In genomic region chr6:38179794-38180430, GRCh38 we compare ENCODE assay signal across 23 cellular contexts.
DNase-seq lines count a peak whose midpoint lies in the region; ATAC-seq, FAIRE-seq and TF ChIP-seq lines count a peak whose summit lies in the region.
"Had no signal": no experiment of that assay in that cellular context is flagged by ENCODE, and none has a peak within 500 bp of the region (broad histone marks: within the 10 kb centered on the region; RNA-seq: fewer than 3 reads in every experiment).

No MANE protein-coding gene starts in this region.

- H3K36me3 ChIP-seq in right atrium auricular region: no peaks in the 10 kb centered on the region
- no peaks in the 10 kb centered on the region for H3K36me3 ChIP-seq in bronchial epithelial cell (ENCODE audit: control insufficient read depth, insufficient read depth, low read length)
- H3K36me3 ChIP-seq: cardiac muscle cell, MG63, right lobe of liver had no signal

- H3K27ac ChIP-seq in right atrium auricular region: no peak overlapping the region
- H3K27ac ChIP-seq: cardiac muscle cell, lower lobe of right lung, parathyroid adenoma, right lobe of liver had no signal

- FAIRE-seq in bronchial epithelial cell (lab: Jason Lieb, UNC): peak; percentile 64
- FAIRE-seq: endometrium, K562 had no signal

- intact Hi-C loops in cardiac septum (cut with DNase I) (no loop called here), posterior vena cava (cut with DNase I) (no loop called here)

- H3K4me1 ChIP-seq in right atrium auricular region: no peaks in the 10 kb centered on the region
- H3K4me1 ChIP-seq: lower lobe of right lung, parathyroid adenoma had no signal

- DNase-seq in cardiac septum (ENCODE audit: low spot score): peak; percentile 59
- no peak for DNase-seq in right atrium auricular region (ENCODE audit: low spot score)
- no peak for DNase-seq in bronchial epithelial cell (ENCODE audit: low read depth)
- DNase-seq in posterior vena cava (ENCODE audit: low spot score): peak; percentile 60
- no peak for DNase-seq in stimulated activated naive CD8-positive, alpha-beta T cell treated with anti-CD3 and anti-CD28 coated beads, Interleukin-15, Interleukin-2, amounts not matched to agents 100 U/mL and 50 U/mL, for 24 hours
- no peak for DNase-seq in stimulated activated CD4-positive, alpha-beta T cell treated with anti-CD3 and anti-CD28 coated beads, Interleukin-1b, Interleukin-23, amount 100 ng/mL, for 48 hours
- DNase-seq: activated B cell treated with CpG ODN at 0.5 μM for 24 hours, glutamatergic neuron, lower lobe of right lung, MG63, mucosa of descending colon, NCI-H2081 treated with DMSO at 0.1 percent for 48 hours, T1000, trophoblast cell had no signal

- H3K4me3 ChIP-seq in right atrium auricular region (no peak overlapping the region), bronchial epithelial cell (ENCODE audit: low read depth, low read length) (no peak overlapping the region)
- H3K4me3 ChIP-seq: cardiac muscle cell, K562, lower lobe of right lung, MG63, mucosa of descending colon, right lobe of liver had no signal

- TF ChIP-seq CTCF in right atrium auricular region (IDR thresholded peaks at IDR 0.05) (no peak), bronchial epithelial cell (IDR thresholded peaks at IDR 0.05; ENCODE audit: insufficient read depth, low read length, severe bottlenecking) (no peak)

- no peak for ATAC-seq in stimulated activated naive CD8-positive, alpha-beta T cell treated with anti-CD3 and anti-CD28 coated beads, Interleukin-15, Interleukin-2, amounts not matched to agents 100 U/mL and 50 U/mL, for 24 hours
- ATAC-seq in GM18505 (IDR thresholded peaks at IDR 0.05; ENCODE audit: unreplicated experiment): no peak
- no peak for ATAC-seq in GM21619 (IDR thresholded peaks at IDR 0.05; ENCODE audit: unreplicated experiment)
- ATAC-seq: K562; mucosa of descending colon; right lobe of liver; Right ventricle myocardium inferior; stimulated activated naive CD8-positive, alpha-beta T cell treated with anti-CD3 and anti-CD28 coated beads, Interleukin-15, amount 100 ng/mL, for 72 hours had no signal

- H3K27me3 ChIP-seq in right atrium auricular region: no peaks in the 10 kb centered on the region
- no peaks in the 10 kb centered on the region for H3K27me3 ChIP-seq in bronchial epithelial cell (ENCODE audit: control insufficient read depth, insufficient read depth, low read length)
- H3K27me3 ChIP-seq: cardiac muscle cell, MG63, right lobe of liver had no signal

- TF ChIP-seq POLR2A in GM18505 (IDR thresholded peaks at IDR 0.05; ENCODE audit: borderline replicate concordance, extremely low read depth, insufficient read depth, insufficient read length): no peak

- no peaks in the 10 kb centered on the region for H3K9me3 ChIP-seq in right atrium auricular region
- H3K9me3 ChIP-seq: lower lobe of right lung, MG63, mucosa of descending colon, right lobe of liver had no signal

Comparison
In these comparisons a context has a peak if more than half of its experiments do, and no peak if none do; other contexts are left out.
1. DNase-seq: peak in cardiac septum (single experiment) and posterior vena cava (single experiment); none in right atrium auricular region (single experiment), bronchial epithelial cell (single experiment), stimulated activated naive CD8-positive, alpha-beta T cell treated with anti-CD3 and anti-CD28 coated beads, Interleukin-15, Interleukin-2, amounts not matched to agents 100 U/mL and 50 U/mL, for 24 hours (single experiment) and stimulated activated CD4-positive, alpha-beta T cell treated with anti-CD3 and anti-CD28 coated beads, Interleukin-1b, Interleukin-23, amount 100 ng/mL, for 48 hours (single experiment).